Comparison of ENCODE assay signal across 1 cellular context in genomic region chr19:54451331-54451871, GRCh38.
TF ChIP-seq lines count a peak whose summit lies in the region.

No MANE protein-coding gene starts in this region.

TF ChIP-seq in GM23338, 12 proteins besides CTCF, POLR2A, EP300 and RAD21:
- TF ChIP-seq ETS1 (IDR thresholded peaks at IDR 0.05) (no peak), ZNF114 (CRISPR knock-in tag; IDR thresholded peaks at IDR 0.05) (no peak), POLR2AphosphoS5 (IDR thresholded peaks at IDR 0.05; ENCODE audit: low read depth) (no peak), NANOG (IDR thresholded peaks at IDR 0.05; ENCODE audit: borderline replicate concordance) (no peak), REST (IDR thresholded peaks at IDR 0.05; ENCODE audit: unreplicated experiment) (no peak), EZH2 (IDR thresholded peaks at IDR 0.05; ENCODE audit: low read depth, unreplicated experiment) (no peak), ZNF331 (CRISPR knock-in tag; IDR thresholded peaks at IDR 0.05; ENCODE audit: low read depth) (no peak), EZH2phosphoT487 (IDR thresholded peaks at IDR 0.05; ENCODE audit: unreplicated experiment) (no peak), CREB1 (CRISPR knock-in tag; IDR thresholded peaks at IDR 0.05; ENCODE audit: low read depth) (no peak), ZNF462 (CRISPR knock-in tag; IDR thresholded peaks at IDR 0.05) (no peak), STAT1 (IDR thresholded peaks at IDR 0.05; ENCODE audit: unreplicated experiment) (no peak), JUNB (IDR thresholded peaks at IDR 0.05; ENCODE audit: unreplicated experiment) (no peak)
